8 cellular contexts compared by ENCODE assay signal in the genomic region with DNA sequence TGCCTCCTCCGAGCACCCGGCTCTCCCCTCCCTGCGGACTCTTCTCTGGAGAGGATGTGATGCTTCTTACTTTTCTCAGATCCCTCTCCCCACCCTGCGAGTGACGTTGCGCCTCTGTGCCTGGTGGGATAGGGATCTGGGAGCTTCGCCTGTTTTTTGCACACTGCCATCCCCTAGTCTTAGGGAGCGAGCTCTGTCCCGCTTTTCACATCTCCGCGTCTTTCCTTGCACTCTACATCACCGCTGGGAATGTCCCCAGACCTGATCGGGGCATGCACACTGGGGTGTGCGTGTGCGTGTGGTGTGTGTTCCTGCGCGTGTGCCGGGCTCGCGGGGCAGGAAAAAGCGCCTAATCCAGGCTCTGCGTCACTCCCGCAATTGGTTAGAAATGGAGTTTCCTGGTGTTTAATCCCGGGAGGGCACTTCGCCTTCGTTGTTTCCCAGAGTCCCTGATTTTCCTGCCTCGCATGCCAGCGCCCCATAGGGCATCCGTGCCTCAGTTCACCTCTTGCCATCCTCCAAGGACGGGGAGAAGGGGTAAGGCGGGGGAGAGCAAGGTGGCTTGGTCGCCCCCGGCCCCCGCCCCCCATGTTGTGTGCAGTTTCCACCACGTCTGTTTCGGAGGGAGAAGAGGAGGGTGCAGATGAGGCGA. TPM values are rescaled to one million over a fixed set of nuclear protein-coding genes. Genes with fewer than 3 reads are reported as not detected.
A peak's percentile ranks its signal among the peaks of the same experiment; 100 is the strongest.
DNase-seq lines count a peak whose midpoint lies in the region; ATAC-seq and TF ChIP-seq lines count a peak whose summit lies in the region.

No MANE protein-coding gene starts in this region.

- peak overlapping the region; percentile 73 for H3K9ac ChIP-seq in Karpas-422 (ENCODE audit: low read length)

- WGBS in upper lobe of left lung, 2 donors, result 29 to 30% methylated on average over 30 to 37 of the region's 37 CpGs

- no peaks in the 10 kb centered on the region; the same call in 1 of the 2 replicates for H3K9me2 ChIP-seq in Karpas-422 (replicated peaks; ENCODE audit: insufficient read depth, low read length)

- no peaks in the 10 kb centered on the region for H3K27me3 ChIP-seq in Karpas-422 (ENCODE audit: low read length)
- peaks cover 0 to 4% (median 0%) of the 10 kb centered on the region in 45 donors for H3K27me3 ChIP-seq in dorsolateral prefrontal cortex
- no peaks in the 10 kb centered on the region for H3K27me3 ChIP-seq in upper lobe of left lung

- TF ChIP-seq CTCF in AG04449 (IDR thresholded peaks at IDR 0.05; ENCODE audit: insufficient read depth, low read length, missing control alignments), result no peak
- TF ChIP-seq CTCF in dorsolateral prefrontal cortex (IDR thresholded peaks at IDR 0.05 in 54 of 56, conservative IDR thresholded peaks at IDR 0.05 in 2 of 56; ENCODE audit: low read depth in 1 of 56, partially characterized antibody in 56 of 56), result peak in 1 of 56 donors; percentile 26
- no peak for TF ChIP-seq CTCF in upper lobe of left lung (IDR thresholded peaks at IDR 0.05)

- ATAC-seq in upper lobe of left lung (ENCODE audit: low FRiP score in 2 of 2), result peak; percentile 25 to 52

- no peak for TF ChIP-seq POLR2A in upper lobe of left lung (IDR thresholded peaks at IDR 0.05)

- H3K9me3 ChIP-seq in Karpas-422 (ENCODE audit: low read length) (no peaks in the 10 kb centered on the region), upper lobe of left lung (no peaks in the 10 kb centered on the region)

- H4K20me1 ChIP-seq in Karpas-422 (ENCODE audit: insufficient read depth, low read depth, low read length), result no peaks in the 10 kb centered on the region

- peaks cover 22% of the 10 kb centered on the region for H3K79me2 ChIP-seq in Karpas-422 (ENCODE audit: low read length)

- H3K4me3 ChIP-seq in AG04449 (ENCODE audit: low read depth, low read length), result peak overlapping the region; percentile 63
- H3K4me3 ChIP-seq in Karpas-422 (ENCODE audit: low read length), result peak overlapping the region; percentile 81
- peak overlapping the region; percentile 53 to 93 (median 79) for H3K4me3 ChIP-seq in dorsolateral prefrontal cortex
- H3K4me3 ChIP-seq in upper lobe of left lung, result peak overlapping the region in 3 of 4 donors; percentile 63 to 94 (median 92)

- H3K4me2 ChIP-seq in Karpas-422 (ENCODE audit: low read depth, low read length, poor library complexity, severe bottlenecking), result peak overlapping the region; percentile 87

- DNase-seq in AG04449 (ENCODE audit: low read depth, low spot score) (no peak), Karpas-422 (no peak), dorsolateral prefrontal cortex (peak in 8 of 10 donors; percentile 28 to 72 (median 58)), midbrain (lab: John Stamatoyannopoulos, UW) (peak; percentile 51), upper lobe of left lung (no peak), RKO (ENCODE audit: low spot score) (no peak), SKM-1 (lab: John Stamatoyannopoulos, UW; ENCODE audit: unreplicated experiment) (no peak), NCI-H446 treated with DMSO at 0.1 percent for 48 hours (lab: John Stamatoyannopoulos, UW) (no peak)

- H3K4me1 ChIP-seq in Karpas-422 (ENCODE audit: low read length), result peaks cover 25% of the 10 kb centered on the region
- H3K4me1 ChIP-seq in upper lobe of left lung, result peaks cover 10 to 20% (median 15%) of the 10 kb centered on the region in 4 donors

- H2AFZ ChIP-seq in Karpas-422 (ENCODE audit: low read length), result peak overlapping the region; percentile 93; the same call in 1 of the 2 replicates

- POLR2A ChIA-PET in AG04449 (lab: Yijun Ruan, JAX), result no interaction called here

- H3K27ac ChIP-seq in Karpas-422 (ENCODE audit: low read length) (no peak overlapping the region), dorsolateral prefrontal cortex (peak overlapping the region in 58 of 59 donors; percentile 29 to 94 (median 85)), upper lobe of left lung (peak overlapping the region in 3 of 4 donors; percentile 81 to 88 (median 84))

- no peaks in the 10 kb centered on the region for H3K36me3 ChIP-seq in Karpas-422 (ENCODE audit: insufficient read depth, low read length)
- H3K36me3 ChIP-seq in upper lobe of left lung, result no peaks in the 10 kb centered on the region

- intact Hi-C loops in dorsolateral prefrontal cortex (cut with DNase I), result loop anchor here in 1 of 2 donors (5.0 kb wide), 1 partner anchor 63 kb away; the partner anchor contains the start of gene PGM2

- CTCF ChIA-PET in AG04449 (lab: Yijun Ruan, JAX), result interaction anchor here (1.0 to 1.1 kb wide), 2 partner anchors 11 to 64 kb away, joined by 3 read pairs; no protein-coding TSS in a partner anchor

- no peak for TF ChIP-seq EP300 in upper lobe of left lung (IDR thresholded peaks at IDR 0.05)

RNA-seq across cellular contexts. Expression of gene TBC1D1, which starts 0.9 kb away (rescaled TPM):
- total RNA-seq in Karpas-422 (2014; rRNA removed; shearing (Covaris generic); ENCODE audit: low replicate concordance), result 30.5 and 47.9 TPM in 2 replicates
- 10 to 100 TPM; 33.7 to 80.9 (median 55.9) TPM for total RNA-seq in dorsolateral prefrontal cortex
- 10 to 100 TPM; 45.1 to 68.1 (median 58.0) TPM for total RNA-seq in upper lobe of left lung

Comparison
In these comparisons a context has a peak if more than half of its experiments do, and no peak if none do; other contexts are left out.
1. DNase-seq: peak in dorsolateral prefrontal cortex (8 of 10) and midbrain (single experiment); none in AG04449 (single experiment), Karpas-422 (single experiment), upper lobe of left lung (0 of 2), RKO (single experiment), SKM-1 (single experiment) and NCI-H446 treated with DMSO at 0.1 percent for 48 hours (single experiment).
2. Peak in every context shown above with its lines, with median percentiles within 50 percentile points of each other: H3K4me3 ChIP-seq.